14 cellular contexts compared by ENCODE assay signal in the genomic region with DNA sequence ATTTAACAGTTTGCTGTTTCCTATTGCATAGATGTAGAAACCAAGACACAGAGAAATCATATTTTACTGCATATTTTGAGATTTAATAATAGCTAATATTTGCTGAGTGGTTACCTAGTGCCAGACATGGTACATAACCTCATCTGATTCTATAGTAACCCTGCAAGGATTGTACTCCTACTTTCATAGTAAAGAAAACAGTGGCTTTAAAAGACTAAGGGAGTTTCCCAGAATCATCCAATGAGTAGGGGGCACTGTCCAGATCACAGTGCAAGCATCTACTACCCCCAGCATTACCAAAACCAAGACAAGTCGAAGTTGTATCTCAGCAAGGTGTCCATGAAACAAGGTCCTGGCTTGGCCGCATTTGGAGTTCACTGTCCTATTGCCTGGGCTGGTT.
A peak's percentile ranks its signal among the peaks of the same experiment; 100 is the strongest.
DNase-seq lines count a peak whose midpoint lies in the region; ATAC-seq lines count a peak whose summit lies in the region.
"Had no signal": no experiment of that assay in that cellular context is flagged by ENCODE, and none has a peak within 500 bp of the region (broad histone marks: within the 10 kb centered on the region; RNA-seq: fewer than 3 reads in every experiment).

No MANE protein-coding gene starts in this region.

- H3K27ac ChIP-seq in mesenchymal stem cell (ENCODE audit: low read length, poor library complexity, severe bottlenecking), result no peak overlapping the region
- H3K27ac ChIP-seq: esophagus squamous epithelium, pancreas had no signal

- H3K9me3 ChIP-seq in mesenchymal stem cell (ENCODE audit: control insufficient read depth, low read length), result no peaks in the 10 kb centered on the region
- H3K9me3 ChIP-seq: esophagus squamous epithelium, pancreas had no signal

- no peaks in the 10 kb centered on the region for H3K36me3 ChIP-seq in mesenchymal stem cell (ENCODE audit: control insufficient read depth in 1 of 2, insufficient read depth in 2 of 2, low read depth in 1 of 2, low read length in 2 of 2)
- H3K36me3 ChIP-seq: esophagus squamous epithelium, pancreas had no signal

- H3K14ac ChIP-seq in mesenchymal stem cell (ENCODE audit: low read length in 2 of 2), result no peak overlapping the region

- no peak overlapping the region for H2BK12ac ChIP-seq in mesenchymal stem cell (ENCODE audit: low read length in 2 of 2)

- H4K8ac ChIP-seq in mesenchymal stem cell (ENCODE audit: low read length), result peak overlapping the region; percentile 9

- H3K23ac ChIP-seq in mesenchymal stem cell (ENCODE audit: low read length in 2 of 2), result no peak overlapping the region

- 68% methylated on average over 2 of the region's 2 CpGs for WGBS in mesenchymal stem cell

- no peak overlapping the region for H3K4me2 ChIP-seq in mesenchymal stem cell (ENCODE audit: low read length, poor library complexity, severe bottlenecking)

- no peak overlapping the region for H2AFZ ChIP-seq in mesenchymal stem cell (ENCODE audit: low read depth, low read length)

- no peak overlapping the region for H2BK5ac ChIP-seq in mesenchymal stem cell (ENCODE audit: low read depth, low read length, poor library complexity, severe bottlenecking)

- H3K18ac ChIP-seq in mesenchymal stem cell (ENCODE audit: low read depth in 1 of 2, low read length in 2 of 2), result no peak overlapping the region

- H2BK15ac ChIP-seq in mesenchymal stem cell (ENCODE audit: low read depth, poor library complexity, severe bottlenecking), result no peak overlapping the region

- H3K4me1 ChIP-seq in mesenchymal stem cell (ENCODE audit: control insufficient read depth, insufficient read depth, low read depth, low read length), result no peaks in the 10 kb centered on the region
- H3K4me1 ChIP-seq: esophagus squamous epithelium, pancreas had no signal

- H3K79me1 ChIP-seq in mesenchymal stem cell (replicated peaks; ENCODE audit: low read length, poor library complexity, severe bottlenecking), result no peaks in the 10 kb centered on the region

- no peak overlapping the region for H2AK5ac ChIP-seq in mesenchymal stem cell (ENCODE audit: low read length, severe bottlenecking)

- H3K9ac ChIP-seq in mesenchymal stem cell (ENCODE audit: low read length), result no peak overlapping the region

- no peak overlapping the region for H2BK120ac ChIP-seq in mesenchymal stem cell (ENCODE audit: low read depth, low read length)

- DNase-seq in mesenchymal stem cell, result no peak
- no peak for DNase-seq in NCI-H1417 treated with DMSO at 0.1 percent for 48 hours (lab: John Stamatoyannopoulos, UW)
- no peak for DNase-seq in activated CD4-positive, alpha-beta T cell treated with anti-CD3 and anti-CD28 coated beads, Interleukin-2, amount 50 U/mL, for 48 hours
- DNase-seq: activated CD8-positive, alpha-beta memory T cell treated with anti-CD3 and anti-CD28 coated beads, Interleukin-2, amount 50 U/mL, for 48 hours; CD4-positive, alpha-beta T cell; esophagus squamous epithelium; H7; IMR-90; NCI-H187; pancreas had no signal

- no peak overlapping the region for H4K91ac ChIP-seq in mesenchymal stem cell (ENCODE audit: low read length)

- H3K27me3 ChIP-seq in mesenchymal stem cell (ENCODE audit: control insufficient read depth in 1 of 2, insufficient read depth in 1 of 2, low read length in 2 of 2), result no peaks in the 10 kb centered on the region
- H3K27me3 ChIP-seq: esophagus squamous epithelium, pancreas had no signal

- H3K4ac ChIP-seq in mesenchymal stem cell (ENCODE audit: low read depth in 1 of 2, low read length in 2 of 2), result no peak overlapping the region

- H3K4me3 ChIP-seq in mesenchymal stem cell (ENCODE audit: insufficient read depth in 1 of 2, low read depth in 1 of 2, low read length in 2 of 2), result no peak overlapping the region
- H3K4me3 ChIP-seq: esophagus squamous epithelium, pancreas had no signal

- ATAC-seq in GM19023 (IDR thresholded peaks at IDR 0.05; ENCODE audit: unreplicated experiment), result peak; percentile 46
- ATAC-seq in GM21717 (IDR thresholded peaks at IDR 0.05; ENCODE audit: unreplicated experiment), result peak; percentile 45
- ATAC-seq in HG03097 (IDR thresholded peaks at IDR 0.05; ENCODE audit: low FRiP score, unreplicated experiment), result peak; percentile 61
- no peak for ATAC-seq in GM19463 (IDR thresholded peaks at IDR 0.05; ENCODE audit: unreplicated experiment)
- ATAC-seq: pancreas had no signal
